1 cellular context compared by ENCODE assay signal in genomic region chr6:49736017-49736508, GRCh38.
TF ChIP-seq lines count a peak whose summit lies in the region.

No MANE protein-coding gene starts in this region.

TF ChIP-seq in K562, 482 proteins besides CTCF, POLR2A, EP300 and RAD21 (continued from another document and continues in another):
- TF ChIP-seq, protein P1, sequence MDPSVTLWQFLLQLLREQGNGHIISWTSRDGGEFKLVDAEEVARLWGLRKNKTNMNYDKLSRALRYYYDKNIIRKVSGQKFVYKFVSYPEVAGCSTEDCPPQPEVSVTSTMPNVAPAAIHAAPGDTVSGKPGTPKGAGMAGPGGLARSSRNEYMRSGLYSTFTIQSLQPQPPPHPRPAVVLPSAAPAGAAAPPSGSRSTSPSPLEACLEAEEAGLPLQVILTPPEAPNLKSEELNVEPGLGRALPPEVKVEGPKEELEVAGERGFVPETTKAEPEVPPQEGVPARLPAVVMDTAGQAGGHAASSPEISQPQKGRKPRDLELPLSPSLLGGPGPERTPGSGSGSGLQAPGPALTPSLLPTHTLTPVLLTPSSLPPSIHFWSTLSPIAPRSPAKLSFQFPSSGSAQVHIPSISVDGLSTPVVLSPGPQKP (CRISPR knock-in tag; IDR thresholded peaks at IDR 0.05), result no peak
- TF ChIP-seq SMAD4 (CRISPR knock-in tag; conservative IDR thresholded peaks at IDR 0.05), result no peak; the same call in 1 of the 2 replicates
- TF ChIP-seq ZNF12 (CRISPR knock-in tag; IDR thresholded peaks at IDR 0.05), result no peak
- TF ChIP-seq HSF4 (CRISPR knock-in tag; IDR thresholded peaks at IDR 0.05; ENCODE audit: borderline replicate concordance), result no peak
- no peak for TF ChIP-seq TEAD2 (tag; IDR thresholded peaks at IDR 0.05)
- TF ChIP-seq, protein P2, sequence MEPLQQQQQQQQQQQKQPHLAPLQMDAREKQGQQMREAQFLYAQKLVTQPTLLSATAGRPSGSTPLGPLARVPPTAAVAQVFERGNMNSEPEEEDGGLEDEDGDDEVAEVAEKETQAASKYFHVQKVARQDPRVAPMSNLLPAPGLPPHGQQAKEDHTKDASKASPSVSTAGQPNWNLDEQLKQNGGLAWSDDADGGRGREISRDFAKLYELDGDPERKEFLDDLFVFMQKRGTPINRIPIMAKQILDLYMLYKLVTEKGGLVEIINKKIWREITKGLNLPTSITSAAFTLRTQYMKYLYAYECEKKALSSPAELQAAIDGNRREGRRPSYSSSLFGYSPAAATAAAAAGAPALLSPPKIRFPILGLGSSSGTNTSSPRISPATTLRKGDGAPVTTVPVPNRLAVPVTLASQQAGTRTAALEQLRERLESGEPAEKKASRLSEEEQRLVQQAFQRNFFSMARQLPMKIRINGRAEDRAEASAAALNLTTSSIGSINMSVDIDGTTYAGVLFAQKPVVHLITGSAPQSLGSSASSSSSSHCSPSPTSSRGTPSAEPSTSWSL (CRISPR knock-in tag; IDR thresholded peaks at IDR 0.05; ENCODE audit: borderline replicate concordance), result no peak
- no peak for TF ChIP-seq ZNF184 (CRISPR knock-in tag; IDR thresholded peaks at IDR 0.05)
- TF ChIP-seq ZNF398 (CRISPR knock-in tag; IDR thresholded peaks at IDR 0.05), result no peak
- TF ChIP-seq CAMTA2 (CRISPR knock-in tag; conservative IDR thresholded peaks at IDR 0.05), result no peak
- no peak for TF ChIP-seq ZBTB34 (CRISPR knock-in tag; IDR thresholded peaks at IDR 0.05)
- no peak for TF ChIP-seq ZBED1 (IDR thresholded peaks at IDR 0.05)
- no peak for TF ChIP-seq KAT8 (IDR thresholded peaks at IDR 0.05; ENCODE audit: low read depth)
- peak; percentile 85 for TF ChIP-seq STAT5A (IDR thresholded peaks at IDR 0.05; ENCODE audit: borderline replicate concordance, low read length)
- TF ChIP-seq, protein P3, sequence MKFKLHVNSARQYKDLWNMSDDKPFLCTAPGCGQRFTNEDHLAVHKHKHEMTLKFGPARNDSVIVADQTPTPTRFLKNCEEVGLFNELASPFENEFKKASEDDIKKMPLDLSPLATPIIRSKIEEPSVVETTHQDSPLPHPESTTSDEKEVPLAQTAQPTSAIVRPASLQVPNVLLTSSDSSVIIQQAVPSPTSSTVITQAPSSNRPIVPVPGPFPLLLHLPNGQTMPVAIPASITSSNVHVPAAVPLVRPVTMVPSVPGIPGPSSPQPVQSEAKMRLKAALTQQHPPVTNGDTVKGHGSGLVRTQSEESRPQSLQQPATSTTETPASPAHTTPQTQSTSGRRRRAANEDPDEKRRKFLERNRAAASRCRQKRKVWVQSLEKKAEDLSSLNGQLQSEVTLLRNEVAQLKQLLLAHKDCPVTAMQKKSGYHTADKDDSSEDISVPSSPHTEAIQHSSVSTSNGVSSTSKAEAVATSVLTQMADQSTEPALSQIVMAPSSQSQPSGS (CRISPR knock-in tag; IDR thresholded peaks at IDR 0.05), result no peak
- TF ChIP-seq POLR2G (IDR thresholded peaks at IDR 0.05; ENCODE audit: low read depth, low read length), result no peak
- TF ChIP-seq SOX6 (IDR thresholded peaks at IDR 0.05), result peak; percentile 96
- no peak for TF ChIP-seq CEBPG (CRISPR knock-in tag; IDR thresholded peaks at IDR 0.05)
- peak in 1 of 2 experiments; percentile 47; a peak in 1 of 4 replicates for TF ChIP-seq CEBPG (tag; conservative IDR thresholded peaks at IDR 0.05 in 1 of 2, IDR thresholded peaks at IDR 0.05 in 1 of 2)
- TF ChIP-seq CTBP1 (IDR thresholded peaks at IDR 0.05; ENCODE audit: borderline replicate concordance), result 0 out of 2 replicates have a peak, but pooled peaks have one; percentile 30
- no peak for TF ChIP-seq STAT6 (CRISPR knock-in tag; IDR thresholded peaks at IDR 0.05)
- TF ChIP-seq POU5F1 (IDR thresholded peaks at IDR 0.05; ENCODE audit: borderline replicate concordance, low read depth, low read length, partially characterized antibody), result no peak
- 0 out of 2 replicates have a peak, but pooled peaks have one; percentile 54 for TF ChIP-seq MYNN (IDR thresholded peaks at IDR 0.05)
- TF ChIP-seq MYNN (CRISPR knock-in tag; IDR thresholded peaks at IDR 0.05), result no peak
- TF ChIP-seq ZNF644 (tag; IDR thresholded peaks at IDR 0.05; ENCODE audit: low read depth), result 0 out of 2 replicates have a peak, but pooled peaks have one; percentile 47
- TF ChIP-seq EWSR1 (IDR thresholded peaks at IDR 0.05; ENCODE audit: borderline replicate concordance, low read depth, partially characterized antibody), result no peak
- no peak for TF ChIP-seq HMGXB4 (CRISPR knock-in tag; IDR thresholded peaks at IDR 0.05)
- no peak for TF ChIP-seq GTF2F1 (IDR thresholded peaks at IDR 0.05; ENCODE audit: low read depth, low read length)
- no peak for TF ChIP-seq ZNF384 (IDR thresholded peaks at IDR 0.05; ENCODE audit: low read depth, low read length)
- no peak for TF ChIP-seq NFIX (CRISPR knock-in tag; IDR thresholded peaks at IDR 0.05; ENCODE audit: low read depth)
- no peak for TF ChIP-seq HLTF (IDR thresholded peaks at IDR 0.05)
- no peak for TF ChIP-seq ZNF347 (CRISPR knock-in tag; IDR thresholded peaks at IDR 0.05; ENCODE audit: low read depth)
- TF ChIP-seq KHSRP (IDR thresholded peaks at IDR 0.05), result no peak
- TF ChIP-seq, protein P4, sequence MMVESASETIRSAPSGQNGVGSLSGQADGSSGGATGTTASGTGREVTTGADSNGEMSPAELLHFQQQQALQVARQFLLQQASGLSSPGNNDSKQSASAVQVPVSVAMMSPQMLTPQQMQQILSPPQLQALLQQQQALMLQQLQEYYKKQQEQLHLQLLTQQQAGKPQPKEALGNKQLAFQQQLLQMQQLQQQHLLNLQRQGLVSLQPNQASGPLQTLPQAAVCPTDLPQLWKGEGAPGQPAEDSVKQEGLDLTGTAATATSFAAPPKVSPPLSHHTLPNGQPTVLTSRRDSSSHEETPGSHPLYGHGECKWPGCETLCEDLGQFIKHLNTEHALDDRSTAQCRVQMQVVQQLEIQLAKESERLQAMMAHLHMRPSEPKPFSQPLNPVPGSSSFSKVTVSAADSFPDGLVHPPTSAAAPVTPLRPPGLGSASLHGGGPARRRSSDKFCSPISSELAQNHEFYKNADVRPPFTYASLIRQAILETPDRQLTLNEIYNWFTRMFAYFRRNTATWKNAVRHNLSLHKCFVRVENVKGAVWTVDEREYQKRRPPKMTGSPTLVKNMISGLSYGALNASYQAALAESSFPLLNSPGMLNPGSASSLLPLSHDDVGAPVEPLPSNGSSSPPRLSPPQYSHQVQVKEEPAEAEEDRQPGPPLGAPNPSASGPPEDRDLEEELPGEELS (CRISPR knock-in tag; IDR thresholded peaks at IDR 0.05; ENCODE audit: borderline replicate concordance), result no peak
- no peak for TF ChIP-seq FOXA1 (IDR thresholded peaks at IDR 0.05; ENCODE audit: borderline replicate concordance)
- TF ChIP-seq, protein P5, sequence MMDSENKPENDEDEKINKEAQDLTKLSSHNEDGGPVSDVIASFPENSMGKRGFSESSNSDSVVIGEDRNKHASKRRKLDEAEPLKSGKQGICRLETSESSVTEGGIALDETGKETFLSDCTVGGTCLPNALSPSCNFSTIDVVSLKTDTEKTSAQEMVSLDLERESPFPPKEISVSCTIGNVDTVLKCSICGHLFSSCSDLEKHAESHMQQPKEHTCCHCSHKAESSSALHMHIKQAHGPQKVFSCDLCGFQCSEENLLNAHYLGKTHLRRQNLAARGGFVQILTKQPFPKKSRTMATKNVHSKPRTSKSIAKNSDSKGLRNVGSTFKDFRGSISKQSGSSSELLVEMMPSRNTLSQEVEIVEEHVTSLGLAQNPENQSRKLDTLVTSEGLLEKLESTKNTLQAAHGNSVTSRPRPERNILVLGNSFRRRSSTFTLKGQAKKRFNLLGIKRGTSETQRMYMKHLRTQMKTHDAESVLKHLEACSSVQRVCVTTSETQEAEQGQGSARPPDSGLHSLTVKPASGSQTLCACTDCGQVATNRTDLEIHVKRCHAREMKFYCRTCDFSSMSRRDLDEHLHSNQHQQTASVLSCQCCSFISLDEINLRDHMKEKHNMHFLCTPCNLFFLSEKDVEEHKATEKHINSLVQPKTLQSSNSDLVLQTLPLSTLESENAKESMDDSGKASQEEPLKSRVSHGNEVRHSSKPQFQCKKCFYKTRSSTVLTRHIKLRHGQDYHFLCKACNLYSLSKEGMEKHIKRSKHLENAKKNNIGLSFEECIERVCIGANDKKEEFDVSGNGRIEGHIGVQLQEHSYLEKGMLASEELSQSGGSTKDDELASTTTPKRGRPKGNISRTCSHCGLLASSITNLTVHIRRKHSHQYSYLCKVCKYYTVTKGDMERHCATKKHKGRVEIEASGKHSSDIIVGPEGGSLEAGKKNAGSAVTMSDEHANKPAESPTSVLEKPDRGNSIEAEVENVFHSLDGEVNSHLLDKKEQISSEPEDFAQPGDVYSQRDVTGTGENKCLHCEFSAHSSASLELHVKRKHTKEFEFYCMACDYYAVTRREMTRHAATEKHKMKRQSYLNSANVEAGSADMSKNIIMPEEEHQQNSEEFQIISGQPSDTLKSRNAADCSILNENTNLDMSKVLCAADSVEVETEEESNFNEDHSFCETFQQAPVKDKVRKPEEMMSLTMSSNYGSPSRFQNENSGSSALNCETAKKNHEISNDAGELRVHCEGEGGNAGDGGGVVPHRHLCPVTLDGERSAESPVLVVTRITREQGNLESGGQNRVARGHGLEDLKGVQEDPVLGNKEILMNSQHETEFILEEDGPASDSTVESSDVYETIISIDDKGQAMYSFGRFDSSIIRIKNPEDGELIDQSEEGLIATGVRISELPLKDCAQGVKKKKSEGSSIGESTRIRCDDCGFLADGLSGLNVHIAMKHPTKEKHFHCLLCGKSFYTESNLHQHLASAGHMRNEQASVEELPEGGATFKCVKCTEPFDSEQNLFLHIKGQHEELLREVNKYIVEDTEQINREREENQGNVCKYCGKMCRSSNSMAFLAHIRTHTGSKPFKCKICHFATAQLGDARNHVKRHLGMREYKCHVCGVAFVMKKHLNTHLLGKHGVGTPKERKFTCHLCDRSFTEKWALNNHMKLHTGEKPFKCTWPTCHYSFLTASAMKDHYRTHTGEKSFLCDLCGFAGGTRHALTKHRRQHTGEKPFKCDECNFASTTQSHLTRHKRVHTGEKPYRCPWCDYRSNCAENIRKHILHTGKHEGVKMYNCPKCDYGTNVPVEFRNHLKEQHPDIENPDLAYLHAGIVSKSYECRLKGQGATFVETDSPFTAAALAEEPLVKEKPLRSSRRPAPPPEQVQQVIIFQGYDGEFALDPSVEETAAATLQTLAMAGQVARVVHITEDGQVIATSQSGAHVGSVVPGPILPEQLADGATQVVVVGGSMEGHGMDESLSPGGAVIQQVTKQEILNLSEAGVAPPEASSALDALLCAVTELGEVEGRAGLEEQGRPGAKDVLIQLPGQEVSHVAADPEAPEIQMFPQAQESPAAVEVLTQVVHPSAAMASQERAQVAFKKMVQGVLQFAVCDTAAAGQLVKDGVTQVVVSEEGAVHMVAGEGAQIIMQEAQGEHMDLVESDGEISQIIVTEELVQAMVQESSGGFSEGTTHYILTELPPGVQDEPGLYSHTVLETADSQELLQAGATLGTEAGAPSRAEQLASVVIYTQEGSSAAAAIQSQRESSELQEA (IDR thresholded peaks at IDR 0.05; ENCODE audit: low read depth), result no peak
- no peak for TF ChIP-seq XRCC4 (IDR thresholded peaks at IDR 0.05; ENCODE audit: extremely low read depth, insufficient read depth, insufficient read length)
- TF ChIP-seq WHSC1 (IDR thresholded peaks at IDR 0.05; ENCODE audit: low read length), result no peak
- TF ChIP-seq THRAP3 (IDR thresholded peaks at IDR 0.05; ENCODE audit: borderline replicate concordance), result no peak
- TF ChIP-seq DDX20 (tag; IDR thresholded peaks at IDR 0.05; ENCODE audit: low read depth), result no peak
- TF ChIP-seq SMARCC2 (IDR thresholded peaks at IDR 0.05; ENCODE audit: low read depth), result peak; percentile 80; the same call in 1 of the 2 replicates
